Comparison of ENCODE assay signal across 19 cellular contexts in the genomic region with DNA sequence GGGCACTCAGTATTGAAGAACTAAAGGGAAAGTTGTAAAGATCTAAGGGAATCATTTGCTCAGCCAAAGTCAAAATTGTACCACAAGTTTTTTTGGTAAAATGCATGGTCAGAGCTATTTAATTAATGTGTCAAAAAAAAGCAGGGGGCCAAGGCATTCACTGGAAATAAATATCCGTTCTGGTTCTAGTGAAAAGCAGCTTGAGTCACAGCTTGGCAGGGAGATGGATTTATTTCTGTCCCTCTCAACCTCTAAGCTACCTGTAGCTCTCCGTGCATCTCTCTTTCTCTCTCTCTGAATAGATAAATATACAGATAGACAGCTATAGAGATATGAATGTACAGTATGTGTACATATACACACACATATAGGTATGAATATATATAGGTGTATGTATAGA.
A peak's percentile ranks its signal among the peaks of the same experiment; 100 is the strongest.
DNase-seq lines count a peak whose midpoint lies in the region.
"Had no signal": no experiment of that assay in that cellular context is flagged by ENCODE, and none has a peak within 500 bp of the region (broad histone marks: within the 10 kb centered on the region; RNA-seq: fewer than 3 reads in every experiment).

No MANE protein-coding gene starts in this region.

- in situ Hi-C loops in G401 (cut with HindIII; ENCODE audit: low sequenced_read_pairs): no loop called here

- DNase-seq in G401 (ENCODE audit: low spot score): peak; percentile 95
- peak; percentile 94 for DNase-seq in cerebellar cortex (ENCODE audit: low spot score)
- DNase-seq in cerebellum (ENCODE audit: low spot score): peak; percentile 86
- no peak for DNase-seq in SKM-1 (lab: John Stamatoyannopoulos, UW; ENCODE audit: unreplicated experiment)
- DNase-seq in NCI-H1417 (lab: John Stamatoyannopoulos, UW): no peak
- DNase-seq: 8988T; ACHN; BE2C; CD4-positive, alpha-beta memory T cell; CD4-positive, CD25-positive, alpha-beta regulatory T cell; CD8-positive, alpha-beta memory T cell; COR-L47; DMS 273 treated with DMSO at 0.1 percent for 48 hours; DMS153; DMS53; DMS79; DND-41; EL; GF-D8 had no signal

Comparison
In these comparisons a context has a peak if more than half of its experiments do, and no peak if none do; other contexts are left out.
1. DNase-seq: peak in G401 (single experiment), cerebellar cortex (single experiment) and cerebellum (single experiment); none in SKM-1 (single experiment) and NCI-H1417 (0 of 3).